9 cellular contexts compared by ENCODE assay signal in genomic region chr3:196528639-196529233, GRCh38. TPM values are rescaled to one million over a fixed set of nuclear protein-coding genes. Genes with fewer than 3 reads are reported as not detected.
A peak's percentile ranks its signal among the peaks of the same experiment; 100 is the strongest.
DNase-seq lines count a peak whose midpoint lies in the region; ATAC-seq and TF ChIP-seq lines count a peak whose summit lies in the region.
"Had no signal": no experiment of that assay in that cellular context is flagged by ENCODE, and none has a peak within 500 bp of the region (broad histone marks: within the 10 kb centered on the region; RNA-seq: fewer than 3 reads in every experiment).

No MANE protein-coding gene starts in this region.

- no peak overlapping the region for H3K9ac ChIP-seq in trophoblast cell (ENCODE audit: low read length)

- H3K4me1 Mint-ChIP-seq in CD8-positive, alpha-beta T cell (ENCODE audit: low read depth), result peaks cover 4% of the 10 kb centered on the region
- no peaks in the 10 kb centered on the region for H3K4me1 Mint-ChIP-seq in glutamatergic neuron (ENCODE audit: low read depth, unreplicated experiment)

- peak overlapping the region; percentile 52 for H4K12ac ChIP-seq in trophoblast cell (ENCODE audit: low read depth, low read length)

- CTCF ChIA-PET in CD8-positive, alpha-beta T cell (lab: Charles Lee), result interaction anchor here (0.7 to 1.9 kb wide), 22 partner anchors 8 to 442 kb away, joined by 3 to 9 read pairs (median 4); no protein-coding TSS in a partner anchor

- no peak for TF ChIP-seq EP300 in transverse colon (IDR thresholded peaks at IDR 0.05; ENCODE audit: low read depth)

- H3K14ac ChIP-seq in trophoblast cell (ENCODE audit: low read length), result peak overlapping the region; percentile 59

- peak overlapping the region; percentile 56 for H3K4me2 ChIP-seq in trophoblast cell (ENCODE audit: low read length)

- H3K23ac ChIP-seq in trophoblast cell (ENCODE audit: low read length), result no peak overlapping the region

- no peak overlapping the region for H3K27ac Mint-ChIP-seq in CD8-positive, alpha-beta T cell
- H3K27ac Mint-ChIP-seq in glutamatergic neuron (ENCODE audit: unreplicated experiment), result no peak overlapping the region

- peak overlapping the region; percentile 70 for H4K8ac ChIP-seq in trophoblast cell (ENCODE audit: low read depth, low read length)

- H3K79me2 ChIP-seq in trophoblast cell (ENCODE audit: control insufficient read depth, insufficient read depth, low read length, poor library complexity), result no peaks in the 10 kb centered on the region

- DNase-seq in CD8-positive, alpha-beta T cell, result peak; percentile 56 to 86 (median 76)
- DNase-seq in HL-60 (ENCODE audit: low read depth in 1 of 2, low spot score in 1 of 2) (peak; percentile 60 to 80), RKO (ENCODE audit: low spot score) (peak; percentile 81), glutamatergic neuron (peak; percentile 82), trophoblast cell (peak; percentile 58 to 71), transverse colon (peak; percentile 79)
- DNase-seq in activated naive CD4-positive, alpha-beta T cell (lab: John Stamatoyannopoulos, UW), result peak; percentile 33 to 65 (median 52)

- peak overlapping the region; percentile 36 for H3K4me3 ChIP-seq in CD8-positive, alpha-beta T cell (ENCODE audit: low read depth, low read length)
- H3K4me3 ChIP-seq in HL-60 (replicated peaks; ENCODE audit: insufficient read depth, low read length), result peak overlapping the region; percentile 26
- peak overlapping the region; percentile 53 for H3K4me3 ChIP-seq in trophoblast cell (ENCODE audit: low read depth, low read length)
- peak overlapping the region; percentile 10 to 46 (median 23) for H3K4me3 ChIP-seq in transverse colon

- in situ Hi-C loops in transverse colon (cut with MboI; ENCODE audit: low pct_ligation_motif_present in 1 of 4, low pct_unique_long_range_greater_than_20kb in 1 of 4, low sequenced_read_pairs in 3 of 4), result loop anchor here in 1 of 4 donors (10.0 kb wide), 1 partner anchor 274 kb away; no protein-coding TSS in a partner anchor

- peaks cover 9% of the 10 kb centered on the region for H3K9me3 Mint-ChIP-seq in CD8-positive, alpha-beta T cell
- H3K9me3 Mint-ChIP-seq in glutamatergic neuron (ENCODE audit: unreplicated experiment), result peaks cover 8% of the 10 kb centered on the region

- no peaks in the 10 kb centered on the region for H3K36me3 Mint-ChIP-seq in CD8-positive, alpha-beta T cell
- H3K36me3 Mint-ChIP-seq in glutamatergic neuron (ENCODE audit: unreplicated experiment), result peaks cover 11% of the 10 kb centered on the region

- H3K4me3 Mint-ChIP-seq in CD8-positive, alpha-beta T cell, result peak overlapping the region; percentile 56
- no peak overlapping the region for H3K4me3 Mint-ChIP-seq in glutamatergic neuron (ENCODE audit: unreplicated experiment)

- peak overlapping the region; percentile 35 for H3K18ac ChIP-seq in trophoblast cell (ENCODE audit: low read length)

- ATAC-seq in CD8-positive, alpha-beta T cell, result peak; percentile 97
- ATAC-seq in GM19328 (IDR thresholded peaks at IDR 0.05; ENCODE audit: unreplicated experiment), result peak; percentile 53

- peaks cover 3% of the 10 kb centered on the region for H3K79me1 ChIP-seq in trophoblast cell (ENCODE audit: low read length)

- peak overlapping the region; percentile 74 for H2BK120ac ChIP-seq in trophoblast cell (ENCODE audit: insufficient read depth, low read length, poor library complexity)

- H3K4me1 ChIP-seq in CD8-positive, alpha-beta T cell (ENCODE audit: insufficient read depth, low read length), result no peaks in the 10 kb centered on the region
- H3K4me1 ChIP-seq in trophoblast cell (ENCODE audit: control insufficient read depth in 1 of 2, insufficient read depth in 2 of 2, low read length in 2 of 2), result peaks cover 3 to 5% of the 10 kb centered on the region in 2 experiments
- H3K4me1 ChIP-seq in transverse colon, result peaks cover 0 to 4% (median 0%) of the 10 kb centered on the region in 4 donors

- H2AK5ac ChIP-seq in trophoblast cell (ENCODE audit: low read length), result peak overlapping the region; percentile 1

- peak overlapping the region; percentile 56 for H2BK12ac ChIP-seq in trophoblast cell (ENCODE audit: low read length)

- no peaks in the 10 kb centered on the region for H3K36me3 ChIP-seq in CD8-positive, alpha-beta T cell (ENCODE audit: insufficient read depth, low read length)
- H3K36me3 ChIP-seq in trophoblast cell (ENCODE audit: control insufficient read depth in 1 of 2, insufficient read depth in 2 of 2, low read length in 2 of 2), result no peaks in the 10 kb centered on the region
- no peaks in the 10 kb centered on the region for H3K36me3 ChIP-seq in transverse colon

- H2BK5ac ChIP-seq in trophoblast cell (ENCODE audit: low read depth, low read length, poor library complexity), result peak overlapping the region; percentile 45

- H4K91ac ChIP-seq in trophoblast cell (ENCODE audit: low read depth, low read length), result peak overlapping the region; percentile 67

- no peak overlapping the region for H3K4ac ChIP-seq in trophoblast cell (ENCODE audit: low read depth, low read length)

- H2AFZ ChIP-seq in trophoblast cell (ENCODE audit: insufficient read depth, low read length, poor library complexity), result peak overlapping the region; percentile 78

- POLR2A ChIA-PET in CD8-positive, alpha-beta T cell (lab: Charles Lee), result interaction anchor here (0.7 kb wide), 1 partner anchor 39 kb away, joined by 3 read pairs; the partner anchor contains the start of genes FBXO45 and WDR53

- peak; percentile 69 for TF ChIP-seq CTCF in CD8-positive, alpha-beta T cell (IDR thresholded peaks at IDR 0.05)
- TF ChIP-seq CTCF in HL-60 (IDR thresholded peaks at IDR 0.05; ENCODE audit: insufficient read depth, low read length) (peak; percentile 40), glutamatergic neuron (IDR thresholded peaks at IDR 0.05; ENCODE audit: partially characterized antibody, unreplicated experiment) (peak; percentile 78), transverse colon (IDR thresholded peaks at IDR 0.05) (peak; percentile 31 to 77 (median 67))

- no peaks in the 10 kb centered on the region for H3K9me3 ChIP-seq in CD8-positive, alpha-beta T cell (ENCODE audit: low read length)
- H3K9me3 ChIP-seq in trophoblast cell (ENCODE audit: insufficient read depth, low read depth, low read length) (no peaks in the 10 kb centered on the region), transverse colon (no peaks in the 10 kb centered on the region)

- no peak for TF ChIP-seq POLR2A in transverse colon (IDR thresholded peaks at IDR 0.05)

- intact Hi-C loops in CD8-positive, alpha-beta T cell (cut with DNase I, micrococcal nuclease), result no loop called here
- intact Hi-C loops in transverse colon (cut with DNase I; ENCODE audit: low total_unique reads), result no loop called here

- H3K27me3 ChIP-seq in CD8-positive, alpha-beta T cell (ENCODE audit: insufficient read depth, low read length), result no peaks in the 10 kb centered on the region
- no peaks in the 10 kb centered on the region for H3K27me3 ChIP-seq in HL-60 (ENCODE audit: insufficient read depth, poor library complexity, severe bottlenecking)
- H3K27me3 ChIP-seq in trophoblast cell (ENCODE audit: insufficient read depth, low read length), result no peaks in the 10 kb centered on the region
- no peaks in the 10 kb centered on the region for H3K27me3 ChIP-seq in transverse colon

- no peak overlapping the region for H3K27ac ChIP-seq in CD8-positive, alpha-beta T cell (ENCODE audit: low read depth, low read length)
- H3K27ac ChIP-seq in HL-60 (replicated peaks) (peak overlapping the region; percentile 36), trophoblast cell (ENCODE audit: low read depth, low read length) (no peak overlapping the region), transverse colon (peak overlapping the region; percentile 13 to 68 (median 38))
- H3K27ac ChIP-seq: epithelial cell of prostate had no signal

- WGBS in trophoblast cell (ENCODE audit: extremely low coverage, insufficient coverage, insufficient read length), result no CpG with 5 or more reads among the region's 52 CpGs
- 14% methylated on average over 34 of the region's 52 CpGs; no CpG with 5 or more reads in 1 of the 2 donors for WGBS in transverse colon (ENCODE audit: low coverage in 1 of 2), 2 donors

- peaks cover 14% of the 10 kb centered on the region for H3K27me3 Mint-ChIP-seq in CD8-positive, alpha-beta T cell (ENCODE audit: low read depth)
- peaks cover 5% of the 10 kb centered on the region for H3K27me3 Mint-ChIP-seq in glutamatergic neuron (ENCODE audit: unreplicated experiment)

RNA-seq across cellular contexts. Expression of gene SMCO1, which starts 13.6 kb away (rescaled TPM):
- not detected for total RNA-seq in CD8-positive, alpha-beta T cell
- not detected for total RNA-seq in glutamatergic neuron (ENCODE audit: unreplicated experiment)
- not detected in 2 replicates for polyA plus RNA-seq in trophoblast cell (2013)
- not detected for total RNA-seq in transverse colon

RNA-seq across cellular contexts. Expression of gene RNF168, which starts 25.2 kb away (rescaled TPM):
- total RNA-seq in CD8-positive, alpha-beta T cell, result 10 to 100 TPM; 51.3 to 55.6 TPM
- total RNA-seq in glutamatergic neuron (ENCODE audit: unreplicated experiment) (24.4 TPM), transverse colon (100 to 1,000 TPM in 1 of 4 donors, 10 to 100 TPM in 3; 17.3 to 221 (median 19.5) TPM)
- 16.5 and 17.0 TPM in 2 replicates for polyA plus RNA-seq in trophoblast cell (2013)

RNA-seq across cellular contexts. Expression of gene WDR53, which starts 39.6 kb away (rescaled TPM):
- 10 to 100 TPM; 15.7 to 17.5 TPM for total RNA-seq in CD8-positive, alpha-beta T cell
- total RNA-seq in glutamatergic neuron (ENCODE audit: unreplicated experiment), result 7.8 TPM
- polyA plus RNA-seq in trophoblast cell (2013), result 9.9 and 10.6 TPM in 2 replicates
- total RNA-seq in transverse colon, result 10 to 100 TPM in 1 of 4 donors, 1 to 10 TPM in 2, not detected in 1; 1.6 to 14.2 (median 4.6) TPM

RNA-seq across cellular contexts. Expression of gene FBXO45, which starts 39.7 kb away (rescaled TPM):
- total RNA-seq in CD8-positive, alpha-beta T cell, result 1 to 10 TPM; 7.8 to 9.3 TPM
- total RNA-seq in glutamatergic neuron (ENCODE audit: unreplicated experiment) (15.6 TPM), transverse colon (1 to 10 TPM; 2.4 to 8.6 (median 5.3) TPM)
- polyA plus RNA-seq in trophoblast cell (2013), result 7.7 TPM in 2 replicates

Comparison
In these comparisons a context has a peak if more than half of its experiments do, and no peak if none do; other contexts are left out.
1. H3K27ac ChIP-seq: peak in HL-60 (single experiment) and transverse colon (4 of 4); none in CD8-positive, alpha-beta T cell (single experiment) and trophoblast cell (single experiment).
2. Peak in every context shown above with its lines, with median percentiles within 50 percentile points of each other: DNase-seq, H3K4me3 ChIP-seq and CTCF ChIP-seq.